ENCODE assay signal across 8 cellular contexts in genomic region chr2:127884436-127884835, GRCh38. TPM values are rescaled to one million over a fixed set of nuclear protein-coding genes. Genes with fewer than 3 reads are reported as not detected.
A peak's percentile ranks its signal among the peaks of the same experiment; 100 is the strongest.
DNase-seq lines count a peak whose midpoint lies in the region; ATAC-seq, FAIRE-seq and TF ChIP-seq lines count a peak whose summit lies in the region.

No MANE protein-coding gene starts in this region.

- H3K36me3 ChIP-seq in H7 (replicated peaks; ENCODE audit: control insufficient read depth, insufficient read depth, low read length) (no peaks in the 10 kb centered on the region; the same call in none of the 2 replicates), WERI-Rb-1 (peaks cover 42% of the 10 kb centered on the region), gastroesophageal sphincter (peaks cover 0 to 32% of the 10 kb centered on the region in 2 donors), small intestine (ENCODE audit: control insufficient read depth in 2 of 2, insufficient read depth in 2 of 2, low read length in 2 of 2) (peaks cover 0 to 5% of the 10 kb centered on the region in 2 donors)

- no peak for TF ChIP-seq POLR2A in gastroesophageal sphincter (IDR thresholded peaks at IDR 0.05)

- no peak for TF ChIP-seq EP300 in gastroesophageal sphincter (IDR thresholded peaks at IDR 0.05)

- no peak for ATAC-seq in gastroesophageal sphincter
- ATAC-seq in omental fat pad (ENCODE audit: low FRiP score), result no peak
- no peak for ATAC-seq in GM18868 (IDR thresholded peaks at IDR 0.05; ENCODE audit: unreplicated experiment)

- H3K4me3 ChIP-seq in H7 (ENCODE audit: insufficient read depth, low read depth, low read length) (peak overlapping the region; percentile 45), WERI-Rb-1 (ENCODE audit: low read depth, low read length) (peak overlapping the region; percentile 45), gastroesophageal sphincter (peak overlapping the region; percentile 57 to 62), small intestine (ENCODE audit: low read depth in 1 of 2, low read length in 2 of 2) (peak overlapping the region in 1 of 2 donors; percentile 62)

- H3K4me1 ChIP-seq in gastroesophageal sphincter (peaks cover 9 to 76% (median 32%) of the 10 kb centered on the region in 3 donors), small intestine (ENCODE audit: control insufficient read depth in 2 of 2, insufficient read depth in 1 of 2, low read depth in 1 of 2, low read length in 1 of 2) (peaks cover 0 to 12% of the 10 kb centered on the region in 2 donors)

- peak overlapping the region; percentile 24; the same call in 1 of the 2 replicates for H3K27ac ChIP-seq in WERI-Rb-1
- H3K27ac ChIP-seq in gastroesophageal sphincter, result peak overlapping the region in 3 of 4 donors; percentile 91 to 95 (median 95)
- peak overlapping the region in 1 of 2 donors; percentile 50 for H3K27ac ChIP-seq in small intestine (ENCODE audit: low read depth in 1 of 2, low read length in 1 of 2)

- DNase-seq in H7, result no peak
- DNase-seq in WERI-Rb-1, result no peak
- peak; percentile 14 for DNase-seq in small intestine
- no peak for DNase-seq in omental fat pad (ENCODE audit: low spot score)
- no peak for DNase-seq in activated CD4-positive, CD25-positive, alpha-beta regulatory T cell treated with anti-CD3 and anti-CD28 coated beads, Interleukin-2, amount 50 U/mL, for 72 hours
- DNase-seq in NCI-H510A (lab: John Stamatoyannopoulos, UW), result no peak

- no peak for TF ChIP-seq CTCF in WERI-Rb-1 (IDR thresholded peaks at IDR 0.05; ENCODE audit: low read depth, low read length)
- no peak for TF ChIP-seq CTCF in gastroesophageal sphincter (IDR thresholded peaks at IDR 0.05)
- no peak for TF ChIP-seq CTCF in omental fat pad (IDR thresholded peaks at IDR 0.05)

- WGBS in gastroesophageal sphincter (ENCODE audit: low coverage in 1 of 2), 2 donors, result 0 to 7% methylated on average over 4 to 6 of the region's 10 CpGs
- WGBS in small intestine, 3 donors, result 16 to 29% (median 21%) methylated on average over 10 of the region's 10 CpGs

- FAIRE-seq in small intestine (lab: Jason Lieb, UNC), result no peak

- H3K9me3 ChIP-seq in WERI-Rb-1 (ENCODE audit: severe bottlenecking) (no peaks in the 10 kb centered on the region), gastroesophageal sphincter (no peaks in the 10 kb centered on the region), small intestine (ENCODE audit: control insufficient read depth, low read depth) (no peaks in the 10 kb centered on the region)

- H3K27me3 ChIP-seq in H7 (ENCODE audit: control insufficient read depth, insufficient read depth, low read length) (no peaks in the 10 kb centered on the region), WERI-Rb-1 (ENCODE audit: insufficient read depth, low read depth, severe bottlenecking) (no peaks in the 10 kb centered on the region), gastroesophageal sphincter (no peaks in the 10 kb centered on the region), small intestine (ENCODE audit: control insufficient read depth in 2 of 2, insufficient read depth in 2 of 2, low read length in 2 of 2) (no peaks in the 10 kb centered on the region)

RNA-seq across cellular contexts. Expression of gene AMMECR1L, which starts 1.3 kb away (rescaled TPM):
- total RNA-seq in H7 (2014; rRNA removed; shearing (Covaris generic)), result 11.2 and 12.1 TPM in 2 replicates
- total RNA-seq in gastroesophageal sphincter, result 10 to 100 TPM; 12.4 to 15.0 (median 14.1) TPM
- 10 to 100 TPM in 1 of 3 donors, 1 to 10 TPM in 2; 8.2 to 10.1 (median 8.4) TPM for polyA plus RNA-seq in small intestine
- total RNA-seq in omental fat pad, result 10 to 100 TPM; 18.3 to 26.1 (median 21.6) TPM

RNA-seq across cellular contexts. Expression of gene POLR2D, which starts 26.5 kb away (rescaled TPM):
- total RNA-seq in H7 (2014; rRNA removed; shearing (Covaris generic)), result 24.8 and 32.7 TPM in 2 replicates
- total RNA-seq in gastroesophageal sphincter (10 to 100 TPM; 12.9 to 18.4 (median 15.3) TPM), omental fat pad (10 to 100 TPM; 10.0 to 21.1 (median 12.8) TPM)
- polyA plus RNA-seq in small intestine, result 10 to 100 TPM in 1 of 3 donors, 1 to 10 TPM in 2; 5.6 to 15.9 (median 9.5) TPM
